Comparison of ENCODE assay signal across 20 cellular contexts in the genomic region with DNA sequence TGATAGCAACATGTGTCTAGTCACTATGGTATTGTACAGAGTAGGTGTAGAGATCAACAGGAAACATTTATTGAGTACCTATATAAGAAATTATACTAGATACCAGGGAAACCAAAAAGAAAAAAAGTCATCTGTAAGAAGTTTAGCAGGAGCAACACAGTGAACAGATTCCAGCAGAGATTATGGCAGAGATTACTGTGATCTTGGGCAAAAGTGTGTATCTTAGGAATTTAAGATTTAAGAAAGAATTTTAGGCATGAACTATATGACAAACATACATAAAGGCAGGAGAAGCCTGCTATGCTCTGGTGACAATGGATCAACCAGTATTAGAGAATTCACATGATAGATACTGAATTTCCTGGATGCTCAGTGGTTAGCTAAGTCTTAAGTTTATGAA. TPM values are rescaled to one million over a fixed set of nuclear protein-coding genes. Genes with fewer than 3 reads are reported as not detected.
DNase-seq lines count a peak whose midpoint lies in the region; ATAC-seq, FAIRE-seq and TF ChIP-seq lines count a peak whose summit lies in the region.
"Had no signal": no experiment of that assay in that cellular context is flagged by ENCODE, and none has a peak within 500 bp of the region (broad histone marks: within the 10 kb centered on the region; RNA-seq: fewer than 3 reads in every experiment).

No MANE protein-coding gene starts in this region.

- CTCF ChIA-PET in activated naive CD4-positive, alpha-beta T cell treated with anti-CD3 and anti-CD28 coated beads for 36 hours (lab: Charles Lee): no interaction called here

- H3K27ac ChIP-seq in RWPE2 (ENCODE audit: poor library complexity, severe bottlenecking) (peak overlapping the region; percentile 86), astrocyte (ENCODE audit: low read depth, low read length) (peak overlapping the region; percentile 82), epithelial cell of prostate (peak overlapping the region; percentile 74), left lung (no peak overlapping the region)
- H3K27ac ChIP-seq: BLaER1, C4-2B, GM23248 had no signal

- H2AFZ ChIP-seq in astrocyte (ENCODE audit: low read depth, low read length): no peak overlapping the region
- H2AFZ ChIP-seq: GM23248 had no signal

- DNase-seq in RWPE2 (ENCODE audit: low spot score) (no peak), astrocyte (ENCODE audit: low read depth) (no peak), epithelial cell of prostate (ENCODE audit: low read depth, low spot score) (no peak), HT-29 (ENCODE audit: low spot score) (no peak), left lung (no peak)
- no peak for DNase-seq in activated naive CD4-positive, alpha-beta T cell treated with anti-CD3 and anti-CD28 coated beads for 36 hours
- DNase-seq: Caco-2; CD4-positive, CD25-positive, alpha-beta regulatory T cell; CD8-positive, alpha-beta T cell; DMS153; DND-41; GM23248; H7; HCEC 1CT had no signal

- ATAC-seq in RWPE2 (ENCODE audit: low read depth): no peak
- ATAC-seq in left lung: no peak
- ATAC-seq: CD8-positive, alpha-beta T cell had no signal

- H3K27me3 ChIP-seq in RWPE2 (ENCODE audit: insufficient read depth, poor library complexity, severe bottlenecking) (no peaks in the 10 kb centered on the region), astrocyte (ENCODE audit: insufficient read depth, low read length) (no peaks in the 10 kb centered on the region), left lung (no peaks in the 10 kb centered on the region)
- H3K27me3 ChIP-seq: BLaER1 had no signal

- H3K9me3 ChIP-seq in RWPE2 (ENCODE audit: severe bottlenecking) (no peaks in the 10 kb centered on the region), astrocyte (ENCODE audit: insufficient read depth, low read depth, low read length) (no peaks in the 10 kb centered on the region), left lung (no peaks in the 10 kb centered on the region)
- H3K9me3 ChIP-seq: BLaER1, Caco-2 had no signal

- peaks cover 5% of the 10 kb centered on the region for H3K4me1 Mint-ChIP-seq in astrocyte (ENCODE audit: low read depth, unreplicated experiment)
- H3K4me1 Mint-ChIP-seq in activated naive CD4-positive, alpha-beta T cell treated with anti-CD3 and anti-CD28 coated beads for 36 hours (ENCODE audit: low read depth): no peaks in the 10 kb centered on the region
- H3K4me1 Mint-ChIP-seq: B cell; CD4-positive, CD25-positive, alpha-beta regulatory T cell had no signal

- no peak overlapping the region for H3K4me3 Mint-ChIP-seq in astrocyte (ENCODE audit: unreplicated experiment)
- H3K4me3 Mint-ChIP-seq in activated naive CD4-positive, alpha-beta T cell treated with anti-CD3 and anti-CD28 coated beads for 36 hours: no peak overlapping the region
- H3K4me3 Mint-ChIP-seq: B cell; CD4-positive, CD25-positive, alpha-beta regulatory T cell; CD8-positive, alpha-beta T cell had no signal

- H3K9ac ChIP-seq in astrocyte (ENCODE audit: low read length): no peak overlapping the region
- H3K9ac ChIP-seq: BLaER1, GM23248 had no signal

- TF ChIP-seq CTCF in RWPE2 (IDR thresholded peaks at IDR 0.05; ENCODE audit: poor library complexity, severe bottlenecking) (no peak), astrocyte (IDR thresholded peaks at IDR 0.05; ENCODE audit: insufficient read depth, low read depth, low read length) (no peak), left lung (IDR thresholded peaks at IDR 0.05) (no peak)

- no peaks in the 10 kb centered on the region for H3K9me3 Mint-ChIP-seq in astrocyte (ENCODE audit: unreplicated experiment)
- H3K9me3 Mint-ChIP-seq in activated naive CD4-positive, alpha-beta T cell treated with anti-CD3 and anti-CD28 coated beads for 36 hours: no peaks in the 10 kb centered on the region
- H3K9me3 Mint-ChIP-seq: CD8-positive, alpha-beta T cell had no signal

- H3K27ac Mint-ChIP-seq in astrocyte (ENCODE audit: unreplicated experiment): no peak overlapping the region
- H3K27ac Mint-ChIP-seq in activated naive CD4-positive, alpha-beta T cell treated with anti-CD3 and anti-CD28 coated beads for 36 hours: no peak overlapping the region
- H3K27ac Mint-ChIP-seq: B cell; CD4-positive, CD25-positive, alpha-beta regulatory T cell; CD8-positive, alpha-beta T cell had no signal

- H3K36me3 Mint-ChIP-seq in astrocyte (ENCODE audit: low read depth, unreplicated experiment): no peaks in the 10 kb centered on the region
- no peaks in the 10 kb centered on the region for H3K36me3 Mint-ChIP-seq in activated naive CD4-positive, alpha-beta T cell treated with anti-CD3 and anti-CD28 coated beads for 36 hours (ENCODE audit: low read depth)
- H3K36me3 Mint-ChIP-seq: CD4-positive, CD25-positive, alpha-beta regulatory T cell; CD8-positive, alpha-beta T cell had no signal

- H3K4me1 ChIP-seq in RWPE2 (ENCODE audit: insufficient read depth, poor library complexity, severe bottlenecking): peaks cover 33% of the 10 kb centered on the region
- peaks cover 25% of the 10 kb centered on the region for H3K4me1 ChIP-seq in astrocyte (ENCODE audit: insufficient read depth, low read length)
- no peaks in the 10 kb centered on the region for H3K4me1 ChIP-seq in left lung
- H3K4me1 ChIP-seq: BLaER1 had no signal

- H3K27me3 Mint-ChIP-seq in astrocyte (ENCODE audit: low read depth, unreplicated experiment): no peaks in the 10 kb centered on the region
- no peaks in the 10 kb centered on the region for H3K27me3 Mint-ChIP-seq in activated naive CD4-positive, alpha-beta T cell treated with anti-CD3 and anti-CD28 coated beads for 36 hours (ENCODE audit: low read depth)
- H3K27me3 Mint-ChIP-seq: B cell; CD4-positive, CD25-positive, alpha-beta regulatory T cell had no signal

- no peak overlapping the region for H3K4me3 ChIP-seq in RWPE2 (ENCODE audit: severe bottlenecking)
- H3K4me3 ChIP-seq in astrocyte (ENCODE audit: insufficient read depth, low read depth, low read length): no peak overlapping the region
- no peak overlapping the region for H3K4me3 ChIP-seq in left lung
- H3K4me3 ChIP-seq: BLaER1, GM23248 had no signal

- intact Hi-C loops in left lung (cut with DNase I): no loop called here
- intact Hi-C loops in activated naive CD4-positive, alpha-beta T cell treated with anti-CD3 and anti-CD28 coated beads for 36 hours (cut with micrococcal nuclease): no loop called here

- no peaks in the 10 kb centered on the region for H4K20me1 ChIP-seq in astrocyte (ENCODE audit: insufficient read depth, low read length)
- H4K20me1 ChIP-seq: BLaER1 had no signal

- no peak for FAIRE-seq in astrocyte (lab: Jason Lieb, UNC)
- FAIRE-seq: GM12892, H1 had no signal

- H3K4me2 ChIP-seq in astrocyte (ENCODE audit: low read length): no peak overlapping the region
- H3K4me2 ChIP-seq: BLaER1 had no signal

- no peaks in the 10 kb centered on the region for H3K79me2 ChIP-seq in astrocyte (ENCODE audit: insufficient read depth, low read length)

- H3K36me3 ChIP-seq in RWPE2 (ENCODE audit: low read depth) (no peaks in the 10 kb centered on the region), astrocyte (ENCODE audit: insufficient read depth, low read length) (no peaks in the 10 kb centered on the region), left lung (no peaks in the 10 kb centered on the region)
- H3K36me3 ChIP-seq: BLaER1 had no signal

RNA-seq across cellular contexts. Expression of a gene that starts 37.9 kb away (rescaled TPM):
- total RNA-seq in astrocyte (25.1 and 27.3 TPM in 2 replicates), left lung (10 to 100 TPM in 1 of 2 donors, 1 to 10 TPM in 1; 6.6 to 19.7 TPM)
- total RNA-seq in HT-29 (2014; rRNA removed; shearing (Covaris generic)): not detected in 2 replicates
- total RNA-seq in activated naive CD4-positive, alpha-beta T cell treated with anti-CD3 and anti-CD28 coated beads for 36 hours: 1 to 10 TPM; 1.0 to 1.1 TPM
- total RNA-seq: A172; CD8-positive, alpha-beta T cell; GM23248 had no signal

Comparison
In these comparisons a context has a peak if more than half of its experiments do, and no peak if none do; other contexts are left out.
1. H3K27ac ChIP-seq: peak in RWPE2 (single experiment), astrocyte (single experiment) and epithelial cell of prostate (single experiment); none in left lung (0 of 2).